Comparison of ENCODE assay signal across 8 cellular contexts in the genomic region with DNA sequence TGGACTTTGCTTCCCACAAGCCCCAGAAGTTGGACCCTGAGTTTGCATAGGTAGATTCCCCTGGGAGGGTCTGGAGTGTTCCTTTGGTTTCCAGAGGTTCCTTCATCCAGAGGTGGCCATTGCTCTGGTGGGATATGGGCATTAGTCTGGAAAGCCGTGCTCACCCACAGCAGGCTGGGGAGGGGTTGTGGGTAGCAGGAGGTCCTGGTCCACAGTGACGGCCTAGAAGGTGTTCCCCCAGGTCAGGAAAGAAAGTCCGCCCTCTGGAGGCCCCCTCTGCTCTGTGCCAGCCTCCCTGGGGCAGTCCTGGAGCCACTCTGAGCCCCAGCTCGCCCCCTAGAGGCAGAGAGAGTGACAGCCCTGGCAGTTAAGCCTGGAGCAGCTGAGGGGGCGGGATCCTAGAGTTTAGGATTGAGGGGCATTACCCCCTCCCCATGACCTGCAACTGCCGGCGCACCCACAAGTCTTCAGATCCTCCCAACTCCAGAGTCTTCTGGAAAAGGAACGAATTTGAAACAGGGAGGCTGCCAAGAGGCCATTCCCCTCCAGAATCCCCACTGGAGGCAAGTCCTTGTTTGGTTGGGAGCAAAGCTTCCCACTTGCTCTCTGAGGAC. TPM values are rescaled to one million over a fixed set of nuclear protein-coding genes. Genes with fewer than 3 reads are reported as not detected.
DNase-seq lines count a peak whose midpoint lies in the region; ATAC-seq, FAIRE-seq and TF ChIP-seq lines count a peak whose summit lies in the region.

No MANE protein-coding gene starts in this region.

- H3K4me3 ChIP-seq in astrocyte (ENCODE audit: insufficient read depth, low read depth, low read length) = no peak overlapping the region

- no peaks in the 10 kb centered on the region for H3K27me3 Mint-ChIP-seq in astrocyte (ENCODE audit: low read depth, unreplicated experiment)

- H3K4me2 ChIP-seq in astrocyte (ENCODE audit: low read length) = no peak overlapping the region

- no peak overlapping the region for H3K4me3 Mint-ChIP-seq in astrocyte (ENCODE audit: unreplicated experiment)

- H3K9me3 ChIP-seq in astrocyte (ENCODE audit: insufficient read depth, low read depth, low read length) = no peaks in the 10 kb centered on the region

- H2AFZ ChIP-seq in astrocyte (ENCODE audit: low read depth, low read length) = no peak overlapping the region

- H3K9ac ChIP-seq in astrocyte (ENCODE audit: low read length) = no peak overlapping the region

- H3K79me2 ChIP-seq in astrocyte (ENCODE audit: insufficient read depth, low read length) = peaks cover 21% of the 10 kb centered on the region

- peaks cover 22% of the 10 kb centered on the region for H3K4me1 ChIP-seq in astrocyte (ENCODE audit: insufficient read depth, low read length)

- no peak for FAIRE-seq in astrocyte (lab: Jason Lieb, UNC)

- DNase-seq in ELR (ENCODE audit: low read depth) (peak; percentile 78), KG1 (lab: John Stamatoyannopoulos, UW) (peak; percentile 3), T-helper 2 cell (peak in 4 of 5 experiments; percentile 18 to 54 (median 43)), astrocyte (ENCODE audit: low read depth) (no peak), hippocampal formation (lab: John Stamatoyannopoulos, UW) (peak; percentile 35 to 52), NCI-H1105 treated with DMSO at 0.1 percent for 48 hours (lab: John Stamatoyannopoulos, UW) (no peak)
- DNase-seq in stimulated activated CD4-positive, alpha-beta T cell treated with anti-CD3 and anti-CD28 coated beads, Interleukin-12 subunit alpha, Interleukin-12 subunit beta, amount 100 ng/mL, for 48 hours (ENCODE audit: low read depth in 2 of 3, low spot score in 1 of 3) = peak; percentile 38 to 65 (median 57)

- ATAC-seq in GM21529 (IDR thresholded peaks at IDR 0.05; ENCODE audit: unreplicated experiment) = peak; percentile 96

- H3K36me3 Mint-ChIP-seq in astrocyte (ENCODE audit: low read depth, unreplicated experiment) = peaks cover 45% of the 10 kb centered on the region

- H3K27me3 ChIP-seq in astrocyte (ENCODE audit: insufficient read depth, low read length) = no peaks in the 10 kb centered on the region

- no peaks in the 10 kb centered on the region for H3K9me3 Mint-ChIP-seq in astrocyte (ENCODE audit: unreplicated experiment)

- H3K27ac ChIP-seq in astrocyte (ENCODE audit: low read depth, low read length) = peak overlapping the region; percentile 3

- H3K36me3 ChIP-seq in astrocyte (ENCODE audit: insufficient read depth, low read length) = peaks cover 55% of the 10 kb centered on the region

- peak; percentile 51 for TF ChIP-seq CTCF in astrocyte (IDR thresholded peaks at IDR 0.05; ENCODE audit: insufficient read depth, low read depth, low read length)

- peaks cover 38% of the 10 kb centered on the region for H4K20me1 ChIP-seq in astrocyte (ENCODE audit: insufficient read depth, low read length)

- H3K4me1 Mint-ChIP-seq in astrocyte (ENCODE audit: low read depth, unreplicated experiment) = peaks cover 38% of the 10 kb centered on the region

- peak overlapping the region; percentile 78 for H3K27ac Mint-ChIP-seq in astrocyte (ENCODE audit: unreplicated experiment)

RNA-seq across cellular contexts. Expression of a gene that starts 36.8 kb away (rescaled TPM):
- 293 and 321 TPM in 2 replicates for total RNA-seq in astrocyte

Comparison
In these comparisons a context has a peak if more than half of its experiments do, and no peak if none do; other contexts are left out.
1. DNase-seq: peak in ELR (single experiment), KG1 (single experiment), T-helper 2 cell (4 of 5), hippocampal formation (2 of 2) and stimulated activated CD4-positive, alpha-beta T cell treated with anti-CD3 and anti-CD28 coated beads, Interleukin-12 subunit alpha, Interleukin-12 subunit beta, amount 100 ng/mL, for 48 hours (3 of 3); none in astrocyte (single experiment) and NCI-H1105 treated with DMSO at 0.1 percent for 48 hours (single experiment).